15 cellular contexts compared by ENCODE assay signal in genomic region chr9:93254806-93255519, GRCh38.
DNase-seq lines count a peak whose midpoint lies in the region; ATAC-seq, FAIRE-seq and TF ChIP-seq lines count a peak whose summit lies in the region.
"Had no signal": no experiment of that assay in that cellular context is flagged by ENCODE, and none has a peak within 500 bp of the region (broad histone marks: within the 10 kb centered on the region; RNA-seq: fewer than 3 reads in every experiment).

No MANE protein-coding gene starts in this region.

- no peaks in the 10 kb centered on the region for H3K27me3 ChIP-seq in layer of hippocampus (ENCODE audit: control insufficient read depth, insufficient read depth, low read length)
- no peaks in the 10 kb centered on the region for H3K27me3 ChIP-seq in small intestine (ENCODE audit: control insufficient read depth in 2 of 2, insufficient read depth in 2 of 2, low read length in 2 of 2)

- H3K4me3 Mint-ChIP-seq in activated naive CD4-positive, alpha-beta T cell treated with anti-CD3 and anti-CD28 coated beads, Interleukin-2, amount 10 ng/mL, durations not matched to agents 7 days and 5 days = no peak overlapping the region
- H3K4me3 Mint-ChIP-seq in type B pancreatic cell = no peak overlapping the region
- H3K4me3 Mint-ChIP-seq: mesothelial cell of epicardium had no signal

- ATAC-seq in stimulated activated naive CD8-positive, alpha-beta T cell treated with anti-CD3 and anti-CD28 coated beads, Interleukin-15, Interleukin-2, amounts not matched to agents 100 U/mL and 50 U/mL, for 24 hours = no peak

- peaks cover 2% of the 10 kb centered on the region in 2 donors for H3K36me3 ChIP-seq in small intestine (ENCODE audit: control insufficient read depth in 2 of 2, insufficient read depth in 2 of 2, low read length in 2 of 2)
- H3K36me3 ChIP-seq: thoracic aorta had no signal

- no peaks in the 10 kb centered on the region for H3K4me1 Mint-ChIP-seq in activated naive CD4-positive, alpha-beta T cell treated with anti-CD3 and anti-CD28 coated beads, Interleukin-2, amount 10 ng/mL, durations not matched to agents 7 days and 5 days
- H3K4me1 Mint-ChIP-seq in type B pancreatic cell (ENCODE audit: unreplicated experiment) = no peaks in the 10 kb centered on the region
- H3K4me1 Mint-ChIP-seq: mesothelial cell of epicardium had no signal

- no peaks in the 10 kb centered on the region for H3K27me3 Mint-ChIP-seq in activated naive CD4-positive, alpha-beta T cell treated with anti-CD3 and anti-CD28 coated beads, Interleukin-2, amount 10 ng/mL, durations not matched to agents 7 days and 5 days
- H3K27me3 Mint-ChIP-seq in type B pancreatic cell = no peaks in the 10 kb centered on the region

- CTCF ChIA-PET in activated naive CD4-positive, alpha-beta T cell treated with anti-CD3 and anti-CD28 coated beads, Interleukin-2, amount 10 ng/mL, durations not matched to agents 7 days and 5 days (lab: Charles Lee) = interaction anchor here (0.8 kb wide), 1 partner anchor 7 kb away, joined by 3 read pairs; no protein-coding TSS in a partner anchor

- no peaks in the 10 kb centered on the region for H3K9me3 ChIP-seq in small intestine (ENCODE audit: control insufficient read depth, low read depth)
- H3K9me3 ChIP-seq: thoracic aorta had no signal

- peak overlapping the region; percentile 9 for H3K27ac ChIP-seq in layer of hippocampus (ENCODE audit: low read depth, low read length)
- no peak overlapping the region for H3K27ac ChIP-seq in small intestine (ENCODE audit: low read depth in 1 of 2, low read length in 1 of 2)
- H3K27ac ChIP-seq: parathyroid adenoma, thoracic aorta, VCaP had no signal

- no peak for TF ChIP-seq CTCF in type B pancreatic cell (conservative IDR thresholded peaks at IDR 0.05)

- H3K9me3 Mint-ChIP-seq in activated naive CD4-positive, alpha-beta T cell treated with anti-CD3 and anti-CD28 coated beads, Interleukin-2, amount 10 ng/mL, durations not matched to agents 7 days and 5 days = no peaks in the 10 kb centered on the region
- no peaks in the 10 kb centered on the region for H3K9me3 Mint-ChIP-seq in type B pancreatic cell
- H3K9me3 Mint-ChIP-seq: mesothelial cell of epicardium had no signal

- no peaks in the 10 kb centered on the region for H3K36me3 Mint-ChIP-seq in activated naive CD4-positive, alpha-beta T cell treated with anti-CD3 and anti-CD28 coated beads, Interleukin-2, amount 10 ng/mL, durations not matched to agents 7 days and 5 days
- peaks cover 6% of the 10 kb centered on the region for H3K36me3 Mint-ChIP-seq in type B pancreatic cell
- H3K36me3 Mint-ChIP-seq: mesothelial cell of epicardium had no signal

- H3K27ac Mint-ChIP-seq in activated naive CD4-positive, alpha-beta T cell treated with anti-CD3 and anti-CD28 coated beads, Interleukin-2, amount 10 ng/mL, durations not matched to agents 7 days and 5 days = no peak overlapping the region
- no peak overlapping the region for H3K27ac Mint-ChIP-seq in type B pancreatic cell
- H3K27ac Mint-ChIP-seq: mesothelial cell of epicardium had no signal

- WGBS in small intestine, 3 donors = 86 to 92% (median 87%) methylated on average over 7 of the region's 7 CpGs

- FAIRE-seq in small intestine (lab: Jason Lieb, UNC) = no peak

- H3K4me3 ChIP-seq in small intestine (ENCODE audit: low read depth in 1 of 2, low read length in 2 of 2) = no peak overlapping the region
- H3K4me3 ChIP-seq: thoracic aorta had no signal

- no peaks in the 10 kb centered on the region for H3K4me1 ChIP-seq in small intestine (ENCODE audit: control insufficient read depth in 2 of 2, insufficient read depth in 1 of 2, low read depth in 1 of 2, low read length in 1 of 2)
- H3K4me1 ChIP-seq: parathyroid adenoma had no signal

- peak; percentile 15 for DNase-seq in activated naive CD4-positive, alpha-beta T cell treated with anti-CD3 and anti-CD28 coated beads, Interleukin-2, amount 10 ng/mL, durations not matched to agents 7 days and 5 days
- DNase-seq in activated naive CD4-positive, alpha-beta T cell (lab: John Stamatoyannopoulos, UW) = no peak
- DNase-seq in NCI-H69 (lab: John Stamatoyannopoulos, UW) (peak; percentile 69), type B pancreatic cell (ENCODE audit: extremely low spot score, unreplicated experiment) (peak; percentile 62), NCI-H128 (lab: John Stamatoyannopoulos, UW; ENCODE audit: unreplicated experiment) (no peak), small intestine (no peak)
- no peak for DNase-seq in stimulated activated naive CD8-positive, alpha-beta T cell treated with anti-CD3 and anti-CD28 coated beads, Interleukin-15, Interleukin-2, amounts not matched to agents 100 U/mL and 50 U/mL, for 24 hours
- DNase-seq: AML-193, DMS53, NCI-H345 had no signal

Comparison
In these comparisons a context has a peak if more than half of its experiments do, and no peak if none do; other contexts are left out.
1. DNase-seq: peak in activated naive CD4-positive, alpha-beta T cell treated with anti-CD3 and anti-CD28 coated beads, Interleukin-2, amount 10 ng/mL, durations not matched to agents 7 days and 5 days (single experiment), NCI-H69 (single experiment) and type B pancreatic cell (single experiment); none in activated naive CD4-positive, alpha-beta T cell (0 of 4), NCI-H128 (single experiment), small intestine (single experiment) and stimulated activated naive CD8-positive, alpha-beta T cell treated with anti-CD3 and anti-CD28 coated beads, Interleukin-15, Interleukin-2, amounts not matched to agents 100 U/mL and 50 U/mL, for 24 hours (single experiment).